In genomic region chr10:113854019-113854756, GRCh38 we compare ENCODE assay signal across 8 cellular contexts. TPM values are rescaled to one million over a fixed set of nuclear protein-coding genes. Genes with fewer than 3 reads are reported as not detected.
DNase-seq lines count a peak whose midpoint lies in the region; ATAC-seq, FAIRE-seq and TF ChIP-seq lines count a peak whose summit lies in the region.

Gene DCLRE1A, minus strand, starts transcription at chr10:113854082. Its CDS starts 900 bp downstream, at chr10:113853182.
Gene NHLRC2, plus strand, starts transcription at chr10:113854661. Its CDS starts 212 bp downstream, at chr10:113854873.

- peak; percentile 60 for TF ChIP-seq POLR2A in GM18526 (IDR thresholded peaks at IDR 0.05; ENCODE audit: extremely low read depth, insufficient read length)

- peak within 1 kb of the TSS; percentile 94 for H3K4me3 Mint-ChIP-seq in chondrocyte (ENCODE audit: unreplicated experiment)

- H3K4me1 Mint-ChIP-seq in chondrocyte (ENCODE audit: low read depth) = peaks cover 35% of the 10 kb centered on the region

- no peaks in the 10 kb centered on the region for H3K27me3 Mint-ChIP-seq in chondrocyte (ENCODE audit: low read depth)

- peak within 1 kb of the TSS; percentile 98 for H3K27ac Mint-ChIP-seq in chondrocyte (ENCODE audit: unreplicated experiment)

- ATAC-seq in HG03108 (IDR thresholded peaks at IDR 0.05; ENCODE audit: unreplicated experiment) = peak; percentile 36

- no peaks in the 10 kb centered on the region for H3K9me3 Mint-ChIP-seq in chondrocyte (ENCODE audit: low read depth)

- peaks cover 3% of the 10 kb centered on the region for H3K36me3 Mint-ChIP-seq in chondrocyte (ENCODE audit: low read depth)

- TF ChIP-seq CTCF in chondrocyte (IDR thresholded peaks at IDR 0.05) = no peak

- peak; percentile 58 for FAIRE-seq in A204.1 (lab: Jason Lieb, UNC)

- peak; percentile 75 for DNase-seq in NCI-H446 treated with DMSO at 0.1 percent for 48 hours (lab: John Stamatoyannopoulos, UW)
- peak; percentile 48 to 51 for DNase-seq in activated CD4-positive, alpha-beta T cell treated with anti-CD3 and anti-CD28 coated beads for 24 hours (ENCODE audit: low read depth in 2 of 2)
- DNase-seq in chondrocyte (ENCODE audit: low spot score) = no peak
- DNase-seq in kidney tubule cell (ENCODE audit: low spot score) = peak; percentile 81
- peak; percentile 38 to 61 for DNase-seq in stimulated activated CD4-positive, alpha-beta T cell treated with anti-CD3 and anti-CD28 coated beads, Interleukin-15, amount 100 ng/mL, for 48 hours (ENCODE audit: low read depth in 2 of 2)

RNA-seq across cellular contexts. Expression of gene DCLRE1A, which starts in this region (rescaled TPM):
- total RNA-seq in chondrocyte = 5.7 to 7.0 TPM (median 6.3 TPM) in 3 replicates

RNA-seq across cellular contexts. Expression of gene NHLRC2, which starts in this region (rescaled TPM):
- 26.3 to 47.2 TPM (median 29.2 TPM) in 3 replicates for total RNA-seq in chondrocyte
